19 cellular contexts compared by ENCODE assay signal in the genomic region with DNA sequence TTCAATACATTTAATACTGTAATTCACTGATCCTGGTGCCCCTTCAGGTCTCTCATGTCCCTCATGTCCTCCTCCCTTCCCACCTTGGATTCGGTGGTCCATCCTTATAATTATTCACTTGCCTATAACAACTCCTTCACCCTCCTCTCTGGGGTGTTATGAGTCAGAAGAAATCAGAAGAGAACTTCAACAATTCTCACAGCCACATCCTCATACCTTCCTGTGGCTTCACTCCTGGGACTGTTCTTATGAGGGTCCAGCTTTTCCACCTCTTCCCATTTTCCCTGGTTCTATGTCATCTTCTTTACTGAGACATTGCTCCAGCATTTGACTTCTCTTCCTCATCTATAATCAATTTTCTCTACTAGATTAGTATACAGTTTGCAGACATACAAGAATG.
"Had no signal": no experiment of that assay in that cellular context is flagged by ENCODE, and none has a peak within 500 bp of the region (broad histone marks: within the 10 kb centered on the region; RNA-seq: fewer than 3 reads in every experiment).

No MANE protein-coding gene starts in this region.

- ATAC-seq: foreskin keratinocyte, gastroesophageal sphincter, heart left ventricle, left cardiac atrium, left lung, left ventricle myocardium superior, lower lobe of right lung, mucosa of descending colon had no signal

- DNase-seq: dermis blood vessel endothelial cell; dorsolateral prefrontal cortex; effector CD4-positive, alpha-beta T cell; effector memory CD4-positive, alpha-beta T cell; heart left ventricle; hypothalamus; immature natural killer cell; islet precursor cell; kidney; kidney glomerular epithelial cell; left cardiac atrium; left lung; left ventricle myocardium superior; lower lobe of right lung; mesenchymal stem cell; mucosa of descending colon; naive B cell had no signal
